Comparison of ENCODE assay signal across 1 cellular context in the genomic region with DNA sequence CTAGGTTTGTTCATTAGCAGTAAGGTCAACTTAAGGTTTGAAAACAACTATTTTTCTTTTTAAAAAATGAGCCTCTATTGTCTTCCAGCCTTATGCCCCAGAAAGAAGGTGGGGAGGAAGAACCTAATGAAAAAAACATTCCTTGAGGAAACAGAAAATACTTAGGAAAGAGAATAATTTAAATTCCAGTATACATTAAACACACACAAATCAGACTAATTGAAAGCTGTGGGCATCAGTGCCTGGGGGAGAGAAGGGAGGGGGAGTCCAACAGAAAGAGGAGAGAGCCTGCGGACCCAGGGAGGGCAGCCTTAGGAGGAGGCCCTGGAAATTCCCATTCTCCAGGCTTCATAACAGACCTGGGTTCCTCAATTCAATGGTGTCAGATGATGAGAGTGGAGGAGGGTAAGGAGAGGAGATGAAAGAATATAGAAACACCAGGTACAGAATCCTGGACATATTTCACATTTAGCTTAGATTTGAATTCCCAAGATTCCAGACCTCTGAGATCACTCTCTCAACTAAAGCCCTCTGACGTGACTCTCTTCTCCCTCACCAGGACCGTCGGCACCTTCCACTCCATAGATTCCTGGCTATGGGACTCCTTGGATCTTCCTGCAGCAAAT.
TF ChIP-seq lines count a peak whose summit lies in the region.

No MANE protein-coding gene starts in this region.

TF ChIP-seq in SK-N-SH, 30 proteins besides CTCF, POLR2A, EP300 and RAD21 (continued from another document):
- TF ChIP-seq ZBTB33 (IDR thresholded peaks at IDR 0.05; ENCODE audit: borderline replicate concordance, low read depth) (no peak), RFX5 (IDR thresholded peaks at IDR 0.05; ENCODE audit: low read length) (no peak), JUND (IDR thresholded peaks at IDR 0.05) (0 out of 2 replicates have a peak, but pooled peaks have one; percentile 7), ELF1 (IDR thresholded peaks at IDR 0.05) (no peak), SMC3 (IDR thresholded peaks at IDR 0.05; ENCODE audit: low read depth, low read length) (no peak), TEAD4 (IDR thresholded peaks at IDR 0.05; ENCODE audit: borderline replicate concordance, insufficient read depth) (no peak)
- TF ChIP-seq, protein P1, sequence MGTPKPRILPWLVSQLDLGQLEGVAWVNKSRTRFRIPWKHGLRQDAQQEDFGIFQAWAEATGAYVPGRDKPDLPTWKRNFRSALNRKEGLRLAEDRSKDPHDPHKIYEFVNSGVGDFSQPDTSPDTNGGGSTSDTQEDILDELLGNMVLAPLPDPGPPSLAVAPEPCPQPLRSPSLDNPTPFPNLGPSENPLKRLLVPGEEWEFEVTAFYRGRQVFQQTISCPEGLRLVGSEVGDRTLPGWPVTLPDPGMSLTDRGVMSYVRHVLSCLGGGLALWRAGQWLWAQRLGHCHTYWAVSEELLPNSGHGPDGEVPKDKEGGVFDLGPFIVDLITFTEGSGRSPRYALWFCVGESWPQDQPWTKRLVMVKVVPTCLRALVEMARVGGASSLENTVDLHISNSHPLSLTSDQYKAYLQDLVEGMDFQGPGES (IDR thresholded peaks at IDR 0.05; ENCODE audit: low read depth, low read length): no peak
- TF ChIP-seq, protein P2, sequence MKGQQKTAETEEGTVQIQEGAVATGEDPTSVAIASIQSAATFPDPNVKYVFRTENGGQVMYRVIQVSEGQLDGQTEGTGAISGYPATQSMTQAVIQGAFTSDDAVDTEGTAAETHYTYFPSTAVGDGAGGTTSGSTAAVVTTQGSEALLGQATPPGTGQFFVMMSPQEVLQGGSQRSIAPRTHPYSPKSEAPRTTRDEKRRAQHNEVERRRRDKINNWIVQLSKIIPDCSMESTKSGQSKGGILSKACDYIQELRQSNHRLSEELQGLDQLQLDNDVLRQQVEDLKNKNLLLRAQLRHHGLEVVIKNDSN (IDR thresholded peaks at IDR 0.05; ENCODE audit: borderline replicate concordance, low read depth): no peak
